30 cellular contexts compared by ENCODE assay signal in genomic region chr22:20537983-20538382, GRCh38.
"Had no signal": no experiment of that assay in that cellular context is flagged by ENCODE, and none has a peak within 500 bp of the region (broad histone marks: within the 10 kb centered on the region; RNA-seq: fewer than 3 reads in every experiment).

No MANE protein-coding gene starts in this region.

- H3K27ac ChIP-seq: breast epithelium, colonic mucosa, epithelial cell of prostate, esophagus squamous epithelium, neural progenitor cell, parathyroid adenoma, suprapubic skin, WERI-Rb-1 had no signal

- H3K36me3 ChIP-seq: breast epithelium had no signal

- H3K4me3 ChIP-seq: breast epithelium, colonic mucosa, esophagus squamous epithelium, heart right ventricle, lung, neural progenitor cell, psoas muscle, smooth muscle cell, suprapubic skin, tibial artery had no signal

- H3K9me3 ChIP-seq: breast epithelium, colonic mucosa, esophagus squamous epithelium, heart right ventricle, psoas muscle, suprapubic skin, tibial artery had no signal

- H3K4me1 ChIP-seq: breast epithelium, colonic mucosa had no signal

- H3K9ac ChIP-seq: neural progenitor cell, parathyroid adenoma had no signal

- H3K9me3 Mint-ChIP-seq: activated CD4-positive, alpha-beta memory T cell treated with anti-CD3 and anti-CD28 coated beads, Interleukin-2, amount 10 ng/mL, durations not matched to agents 7 days and 5 days; activated naive CD4-positive, alpha-beta T cell treated with anti-CD3 and anti-CD28 coated beads, Interleukin-2, amount 50 U/mL, for 72 hours; activated T-helper 2 cell treated with anti-CD3 and anti-CD28 coated beads, Interferon-gamma antibody, Interleukin-2, Interleukin-4, amounts not matched to agents 10 μg/mL and 5 μg/mL and 100 μg/mL, durations not matched to agents 14 hours and 24 hours and 36 hours had no signal

- H2AFZ ChIP-seq: neural progenitor cell, parathyroid adenoma had no signal

- H3K4me3 Mint-ChIP-seq: activated CD4-positive, alpha-beta memory T cell treated with anti-CD3 and anti-CD28 coated beads, Interleukin-2, amount 10 ng/mL, durations not matched to agents 7 days and 5 days; neural progenitor cell had no signal

- DNase-seq: activated CD4-positive, alpha-beta memory T cell treated with anti-CD3 and anti-CD28 coated beads, Interleukin-2, amount 10 ng/mL, durations not matched to agents 7 days and 5 days; activated CD4-positive, alpha-beta T cell treated with anti-CD3 and anti-CD28 coated beads for 48 hours; activated CD8-positive, alpha-beta memory T cell treated with anti-CD3 and anti-CD28 coated beads, Interleukin-2, amount 50 U/mL, for 48 hours; activated naive CD4-positive, alpha-beta T cell; activated T-cell treated with anti-CD3 and anti-CD28 coated beads, Interleukin-2, amount 50 U/mL, for 48 hours; colonic mucosa; effector CD8-positive, alpha-beta T cell; esophagus squamous epithelium; foreskin melanocyte; heart right ventricle; kidney glomerular epithelial cell; occipital lobe; psoas muscle; stimulated activated CD4-positive, alpha-beta T cell treated with anti-CD3 and anti-CD28 coated beads, Interleukin-15, amount 100 ng/mL, for 24 hours; stimulated activated CD4-positive, alpha-beta T cell treated with anti-CD3 and anti-CD28 coated beads, Interleukin-2, amount 100 ng/mL, for 24 hours; stimulated activated naive CD4-positive, alpha-beta T cell; T-helper 9 cell; tibial artery; WERI-Rb-1 had no signal

- H3K27ac Mint-ChIP-seq: activated CD4-positive, alpha-beta memory T cell treated with anti-CD3 and anti-CD28 coated beads, Interleukin-2, amount 10 ng/mL, durations not matched to agents 7 days and 5 days; activated naive CD4-positive, alpha-beta T cell treated with anti-CD3 and anti-CD28 coated beads, Interleukin-2, amount 50 U/mL, for 72 hours; activated T-helper 2 cell treated with anti-CD3 and anti-CD28 coated beads, Interferon-gamma antibody, Interleukin-2, Interleukin-4, amounts not matched to agents 10 μg/mL and 5 μg/mL and 100 μg/mL, durations not matched to agents 14 hours and 24 hours and 36 hours; neural progenitor cell had no signal

- H3K27me3 Mint-ChIP-seq: activated CD4-positive, alpha-beta memory T cell treated with anti-CD3 and anti-CD28 coated beads, Interleukin-2, amount 10 ng/mL, durations not matched to agents 7 days and 5 days had no signal

- H3K27me3 ChIP-seq: breast epithelium, colonic mucosa, esophagus squamous epithelium, heart right ventricle, neural progenitor cell, suprapubic skin, tibial artery had no signal

- ATAC-seq: activated CD4-positive, CD25-positive, alpha-beta regulatory T cell treated with anti-CD3 and anti-CD28 coated beads, Interleukin-2, amount 50 U/mL, for 24 hours; activated naive CD4-positive, alpha-beta T cell treated with anti-CD3 and anti-CD28 coated beads, Interleukin-2, amount 50 U/mL, for 72 hours; left lobe of liver had no signal

- H3K4me2 ChIP-seq: neural progenitor cell, smooth muscle cell had no signal
